In genomic region chr7:32661929-32662328, GRCh38 we compare ENCODE assay signal across 1 cellular context.
TF ChIP-seq lines count a peak whose summit lies in the region.

No MANE protein-coding gene starts in this region.

TF ChIP-seq in IMR-90, 13 proteins besides CTCF, POLR2A, EP300 and RAD21 (continued from another document):
- TF ChIP-seq CEBPB (IDR thresholded peaks at IDR 0.05; ENCODE audit: low read depth, low read length) (no peak), MXI1 (IDR thresholded peaks at IDR 0.05; ENCODE audit: borderline replicate concordance, low read depth, low read length) (no peak), ELK1 (IDR thresholded peaks at IDR 0.05; ENCODE audit: borderline replicate concordance, low read depth, low read length) (no peak), SMC3 (IDR thresholded peaks at IDR 0.05; ENCODE audit: low read depth, low read length) (no peak), MAFK (IDR thresholded peaks at IDR 0.05; ENCODE audit: low read depth, low read length) (no peak)
